ENCODE assay signal across 1 cellular context in genomic region chr11:74592441-74593362, GRCh38.
TF ChIP-seq lines count a peak whose summit lies in the region.

Gene POLD3 (plus strand): TSS chr11:74592582. CDS start chr11:74592659, 77 bp downstream.

TF ChIP-seq in HepG2, 621 proteins besides CTCF, POLR2A, EP300 and RAD21 (continued from another document and continues in another):
- peak; percentile 100 for TF ChIP-seq E2F1 (CRISPR knock-in tag; IDR thresholded peaks at IDR 0.05)
- no peak for TF ChIP-seq ASH2L (IDR thresholded peaks at IDR 0.05; ENCODE audit: insufficient read length, low read depth, low read length)
- TF ChIP-seq ZNF841 (CRISPR knock-in tag; IDR thresholded peaks at IDR 0.05; ENCODE audit: borderline replicate concordance), result 0 out of 2 replicates have a peak, but pooled peaks have one; percentile 35
- 0 out of 2 replicates have a peak, but pooled peaks have one; percentile 10 for TF ChIP-seq ARID3A (IDR thresholded peaks at IDR 0.05; ENCODE audit: low read depth, low read length)
- no peak; the same call in 1 of the 2 replicates for TF ChIP-seq KLF15 (CRISPR knock-in tag; IDR thresholded peaks at IDR 0.05; ENCODE audit: borderline replicate concordance)
- TF ChIP-seq, protein P1, sequence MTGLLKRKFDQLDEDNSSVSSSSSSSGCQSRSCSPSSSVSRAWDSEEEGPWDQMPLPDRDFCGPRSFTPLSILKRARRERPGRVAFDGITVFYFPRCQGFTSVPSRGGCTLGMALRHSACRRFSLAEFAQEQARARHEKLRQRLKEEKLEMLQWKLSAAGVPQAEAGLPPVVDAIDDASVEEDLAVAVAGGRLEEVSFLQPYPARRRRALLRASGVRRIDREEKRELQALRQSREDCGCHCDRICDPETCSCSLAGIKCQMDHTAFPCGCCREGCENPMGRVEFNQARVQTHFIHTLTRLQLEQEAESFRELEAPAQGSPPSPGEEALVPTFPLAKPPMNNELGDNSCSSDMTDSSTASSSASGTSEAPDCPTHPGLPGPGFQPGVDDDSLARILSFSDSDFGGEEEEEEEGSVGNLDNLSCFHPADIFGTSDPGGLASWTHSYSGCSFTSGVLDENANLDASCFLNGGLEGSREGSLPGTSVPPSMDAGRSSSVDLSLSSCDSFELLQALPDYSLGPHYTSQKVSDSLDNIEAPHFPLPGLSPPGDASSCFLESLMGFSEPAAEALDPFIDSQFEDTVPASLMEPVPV (CRISPR knock-in tag; IDR thresholded peaks at IDR 0.05), result 0 out of 2 replicates have a peak, but pooled peaks have one; percentile 24
- TF ChIP-seq ZNF280D (CRISPR knock-in tag; IDR thresholded peaks at IDR 0.05), result 0 out of 2 replicates have a peak, but pooled peaks have one; percentile 16
- TF ChIP-seq MBD4 (IDR thresholded peaks at IDR 0.05; ENCODE audit: borderline replicate concordance, low read length), result no peak
- 0 out of 2 replicates have a peak, but pooled peaks have one; percentile 30 for TF ChIP-seq BHLHE40 (IDR thresholded peaks at IDR 0.05; ENCODE audit: low read length)
- TF ChIP-seq ZNF10 (CRISPR knock-in tag; IDR thresholded peaks at IDR 0.05; ENCODE audit: borderline replicate concordance, low read depth), result no peak
- peak in 1 of 2 experiments; percentile 75; a peak in 1 of 4 replicates for TF ChIP-seq KLF16 (CRISPR knock-in tag; IDR thresholded peaks at IDR 0.05)
- 0 out of 2 replicates have a peak, but pooled peaks have one; percentile 37 for TF ChIP-seq KLF13 (CRISPR knock-in tag; IDR thresholded peaks at IDR 0.05)
- peak; percentile 99 for TF ChIP-seq RFX3 (CRISPR knock-in tag; IDR thresholded peaks at IDR 0.05)
- TF ChIP-seq ZNF605 (CRISPR knock-in tag; IDR thresholded peaks at IDR 0.05), result peak; percentile 67
- TF ChIP-seq PHF8 (CRISPR knock-in tag; IDR thresholded peaks at IDR 0.05), result peak; percentile 74
- peak; percentile 87; the same call in 2 of the 3 replicates for TF ChIP-seq MXI1 (IDR thresholded peaks at IDR 0.05; ENCODE audit: borderline replicate concordance, low read depth, low read length)
- peak; percentile 53; the same call in 1 of the 2 replicates for TF ChIP-seq ZNF264 (CRISPR knock-in tag; IDR thresholded peaks at IDR 0.05)
- no peak for TF ChIP-seq ZNF7 (CRISPR knock-in tag; IDR thresholded peaks at IDR 0.05)
- TF ChIP-seq, protein P2, sequence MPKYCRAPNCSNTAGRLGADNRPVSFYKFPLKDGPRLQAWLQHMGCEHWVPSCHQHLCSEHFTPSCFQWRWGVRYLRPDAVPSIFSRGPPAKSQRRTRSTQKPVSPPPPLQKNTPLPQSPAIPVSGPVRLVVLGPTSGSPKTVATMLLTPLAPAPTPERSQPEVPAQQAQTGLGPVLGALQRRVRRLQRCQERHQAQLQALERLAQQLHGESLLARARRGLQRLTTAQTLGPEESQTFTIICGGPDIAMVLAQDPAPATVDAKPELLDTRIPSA (CRISPR knock-in tag; IDR thresholded peaks at IDR 0.05; ENCODE audit: borderline replicate concordance), result 0 out of 2 replicates have a peak, but pooled peaks have one; percentile 45
- peak; percentile 44; the same call in 1 of the 2 replicates for TF ChIP-seq ZFX (CRISPR knock-in tag; IDR thresholded peaks at IDR 0.05; ENCODE audit: low read depth)
- peak; percentile 55; the same call in 1 of the 2 replicates for TF ChIP-seq ZBTB20 (CRISPR knock-in tag; IDR thresholded peaks at IDR 0.05; ENCODE audit: borderline replicate concordance, low read depth)
- TF ChIP-seq RNF219 (CRISPR knock-in tag; IDR thresholded peaks at IDR 0.05), result no peak
- no peak for TF ChIP-seq ZNF562 (CRISPR knock-in tag; IDR thresholded peaks at IDR 0.05; ENCODE audit: borderline replicate concordance)
- TF ChIP-seq ZNF276 (CRISPR knock-in tag; IDR thresholded peaks at IDR 0.05; ENCODE audit: low read depth), result peak; percentile 78
- 0 out of 2 replicates have a peak, but pooled peaks have one; percentile 11 for TF ChIP-seq RERE (CRISPR knock-in tag; IDR thresholded peaks at IDR 0.05; ENCODE audit: low read depth)
- TF ChIP-seq PLRG1 (conservative IDR thresholded peaks at IDR 0.05), result no peak
